ENCODE assay signal across 2 cellular contexts in the genomic region with DNA sequence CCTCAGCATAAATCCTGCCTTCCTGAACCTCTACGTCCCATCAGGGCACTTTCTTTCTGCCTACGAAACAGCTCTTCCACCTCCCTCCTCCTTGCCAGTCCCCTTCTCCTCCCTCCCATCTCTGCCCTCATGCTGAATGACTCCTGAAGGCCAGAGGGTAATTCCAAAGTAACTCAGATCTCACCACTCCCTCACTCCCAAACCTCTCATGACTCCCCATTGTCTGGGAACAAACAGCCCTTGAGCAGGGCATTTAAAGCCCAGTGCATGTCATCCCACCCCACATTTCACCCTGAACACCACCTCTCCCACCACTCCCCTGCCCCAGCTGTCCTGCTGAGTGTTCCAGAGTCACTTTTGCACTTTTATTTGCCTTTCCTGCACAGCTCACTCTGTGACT.
TF ChIP-seq lines count a peak whose summit lies in the region.

No MANE protein-coding gene starts in this region.

TF ChIP-seq in IMR-90, 13 proteins besides CTCF, POLR2A, EP300 and RAD21:
- TF ChIP-seq MXI1 (IDR thresholded peaks at IDR 0.05; ENCODE audit: borderline replicate concordance, low read depth, low read length) (no peak), RCOR1 (IDR thresholded peaks at IDR 0.05; ENCODE audit: insufficient replicate concordance, low read length) (no peak), CHD1 (IDR thresholded peaks at IDR 0.05; ENCODE audit: low read depth, low read length) (no peak), RFX5 (IDR thresholded peaks at IDR 0.05; ENCODE audit: low read depth, low read length) (no peak), FOS (IDR thresholded peaks at IDR 0.05; ENCODE audit: low read depth, low read length) (no peak), BHLHE40 (IDR thresholded peaks at IDR 0.05; ENCODE audit: low read depth, low read length) (no peak), MAFK (IDR thresholded peaks at IDR 0.05; ENCODE audit: low read depth, low read length) (no peak), MAZ (IDR thresholded peaks at IDR 0.05; ENCODE audit: borderline replicate concordance, low read depth, low read length) (no peak), CEBPB (IDR thresholded peaks at IDR 0.05; ENCODE audit: low read depth, low read length) (no peak), SMC3 (IDR thresholded peaks at IDR 0.05; ENCODE audit: low read depth, low read length) (no peak), NFE2L2 (IDR thresholded peaks at IDR 0.05; ENCODE audit: low read depth, low read length) (no peak)
- TF ChIP-seq, protein P1, sequence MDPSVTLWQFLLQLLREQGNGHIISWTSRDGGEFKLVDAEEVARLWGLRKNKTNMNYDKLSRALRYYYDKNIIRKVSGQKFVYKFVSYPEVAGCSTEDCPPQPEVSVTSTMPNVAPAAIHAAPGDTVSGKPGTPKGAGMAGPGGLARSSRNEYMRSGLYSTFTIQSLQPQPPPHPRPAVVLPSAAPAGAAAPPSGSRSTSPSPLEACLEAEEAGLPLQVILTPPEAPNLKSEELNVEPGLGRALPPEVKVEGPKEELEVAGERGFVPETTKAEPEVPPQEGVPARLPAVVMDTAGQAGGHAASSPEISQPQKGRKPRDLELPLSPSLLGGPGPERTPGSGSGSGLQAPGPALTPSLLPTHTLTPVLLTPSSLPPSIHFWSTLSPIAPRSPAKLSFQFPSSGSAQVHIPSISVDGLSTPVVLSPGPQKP (IDR thresholded peaks at IDR 0.05; ENCODE audit: borderline replicate concordance, low read depth, low read length): no peak
- TF ChIP-seq, protein P2, sequence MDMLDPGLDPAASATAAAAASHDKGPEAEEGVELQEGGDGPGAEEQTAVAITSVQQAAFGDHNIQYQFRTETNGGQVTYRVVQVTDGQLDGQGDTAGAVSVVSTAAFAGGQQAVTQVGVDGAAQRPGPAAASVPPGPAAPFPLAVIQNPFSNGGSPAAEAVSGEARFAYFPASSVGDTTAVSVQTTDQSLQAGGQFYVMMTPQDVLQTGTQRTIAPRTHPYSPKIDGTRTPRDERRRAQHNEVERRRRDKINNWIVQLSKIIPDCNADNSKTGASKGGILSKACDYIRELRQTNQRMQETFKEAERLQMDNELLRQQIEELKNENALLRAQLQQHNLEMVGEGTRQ (IDR thresholded peaks at IDR 0.05; ENCODE audit: low read depth, low read length): no peak

TF ChIP-seq in H1, 55 proteins besides CTCF, POLR2A, EP300 and RAD21:
- TF ChIP-seq SUZ12 (IDR thresholded peaks at IDR 0.05; ENCODE audit: low read length) (no peak), KDM1A (IDR thresholded peaks at IDR 0.05; ENCODE audit: borderline replicate concordance, low read length) (peak; percentile 77; the same call in 1 of the 2 replicates), TBP (IDR thresholded peaks at IDR 0.05; ENCODE audit: low read depth, low read length) (no peak), EZH2 (IDR thresholded peaks at IDR 0.05; ENCODE audit: low read depth, low read length, severe bottlenecking) (no peak), SP4 (IDR thresholded peaks at IDR 0.05; ENCODE audit: low read length) (no peak), BRCA1 (IDR thresholded peaks at IDR 0.05; ENCODE audit: low read depth, low read length) (no peak)
- TF ChIP-seq, protein P3, sequence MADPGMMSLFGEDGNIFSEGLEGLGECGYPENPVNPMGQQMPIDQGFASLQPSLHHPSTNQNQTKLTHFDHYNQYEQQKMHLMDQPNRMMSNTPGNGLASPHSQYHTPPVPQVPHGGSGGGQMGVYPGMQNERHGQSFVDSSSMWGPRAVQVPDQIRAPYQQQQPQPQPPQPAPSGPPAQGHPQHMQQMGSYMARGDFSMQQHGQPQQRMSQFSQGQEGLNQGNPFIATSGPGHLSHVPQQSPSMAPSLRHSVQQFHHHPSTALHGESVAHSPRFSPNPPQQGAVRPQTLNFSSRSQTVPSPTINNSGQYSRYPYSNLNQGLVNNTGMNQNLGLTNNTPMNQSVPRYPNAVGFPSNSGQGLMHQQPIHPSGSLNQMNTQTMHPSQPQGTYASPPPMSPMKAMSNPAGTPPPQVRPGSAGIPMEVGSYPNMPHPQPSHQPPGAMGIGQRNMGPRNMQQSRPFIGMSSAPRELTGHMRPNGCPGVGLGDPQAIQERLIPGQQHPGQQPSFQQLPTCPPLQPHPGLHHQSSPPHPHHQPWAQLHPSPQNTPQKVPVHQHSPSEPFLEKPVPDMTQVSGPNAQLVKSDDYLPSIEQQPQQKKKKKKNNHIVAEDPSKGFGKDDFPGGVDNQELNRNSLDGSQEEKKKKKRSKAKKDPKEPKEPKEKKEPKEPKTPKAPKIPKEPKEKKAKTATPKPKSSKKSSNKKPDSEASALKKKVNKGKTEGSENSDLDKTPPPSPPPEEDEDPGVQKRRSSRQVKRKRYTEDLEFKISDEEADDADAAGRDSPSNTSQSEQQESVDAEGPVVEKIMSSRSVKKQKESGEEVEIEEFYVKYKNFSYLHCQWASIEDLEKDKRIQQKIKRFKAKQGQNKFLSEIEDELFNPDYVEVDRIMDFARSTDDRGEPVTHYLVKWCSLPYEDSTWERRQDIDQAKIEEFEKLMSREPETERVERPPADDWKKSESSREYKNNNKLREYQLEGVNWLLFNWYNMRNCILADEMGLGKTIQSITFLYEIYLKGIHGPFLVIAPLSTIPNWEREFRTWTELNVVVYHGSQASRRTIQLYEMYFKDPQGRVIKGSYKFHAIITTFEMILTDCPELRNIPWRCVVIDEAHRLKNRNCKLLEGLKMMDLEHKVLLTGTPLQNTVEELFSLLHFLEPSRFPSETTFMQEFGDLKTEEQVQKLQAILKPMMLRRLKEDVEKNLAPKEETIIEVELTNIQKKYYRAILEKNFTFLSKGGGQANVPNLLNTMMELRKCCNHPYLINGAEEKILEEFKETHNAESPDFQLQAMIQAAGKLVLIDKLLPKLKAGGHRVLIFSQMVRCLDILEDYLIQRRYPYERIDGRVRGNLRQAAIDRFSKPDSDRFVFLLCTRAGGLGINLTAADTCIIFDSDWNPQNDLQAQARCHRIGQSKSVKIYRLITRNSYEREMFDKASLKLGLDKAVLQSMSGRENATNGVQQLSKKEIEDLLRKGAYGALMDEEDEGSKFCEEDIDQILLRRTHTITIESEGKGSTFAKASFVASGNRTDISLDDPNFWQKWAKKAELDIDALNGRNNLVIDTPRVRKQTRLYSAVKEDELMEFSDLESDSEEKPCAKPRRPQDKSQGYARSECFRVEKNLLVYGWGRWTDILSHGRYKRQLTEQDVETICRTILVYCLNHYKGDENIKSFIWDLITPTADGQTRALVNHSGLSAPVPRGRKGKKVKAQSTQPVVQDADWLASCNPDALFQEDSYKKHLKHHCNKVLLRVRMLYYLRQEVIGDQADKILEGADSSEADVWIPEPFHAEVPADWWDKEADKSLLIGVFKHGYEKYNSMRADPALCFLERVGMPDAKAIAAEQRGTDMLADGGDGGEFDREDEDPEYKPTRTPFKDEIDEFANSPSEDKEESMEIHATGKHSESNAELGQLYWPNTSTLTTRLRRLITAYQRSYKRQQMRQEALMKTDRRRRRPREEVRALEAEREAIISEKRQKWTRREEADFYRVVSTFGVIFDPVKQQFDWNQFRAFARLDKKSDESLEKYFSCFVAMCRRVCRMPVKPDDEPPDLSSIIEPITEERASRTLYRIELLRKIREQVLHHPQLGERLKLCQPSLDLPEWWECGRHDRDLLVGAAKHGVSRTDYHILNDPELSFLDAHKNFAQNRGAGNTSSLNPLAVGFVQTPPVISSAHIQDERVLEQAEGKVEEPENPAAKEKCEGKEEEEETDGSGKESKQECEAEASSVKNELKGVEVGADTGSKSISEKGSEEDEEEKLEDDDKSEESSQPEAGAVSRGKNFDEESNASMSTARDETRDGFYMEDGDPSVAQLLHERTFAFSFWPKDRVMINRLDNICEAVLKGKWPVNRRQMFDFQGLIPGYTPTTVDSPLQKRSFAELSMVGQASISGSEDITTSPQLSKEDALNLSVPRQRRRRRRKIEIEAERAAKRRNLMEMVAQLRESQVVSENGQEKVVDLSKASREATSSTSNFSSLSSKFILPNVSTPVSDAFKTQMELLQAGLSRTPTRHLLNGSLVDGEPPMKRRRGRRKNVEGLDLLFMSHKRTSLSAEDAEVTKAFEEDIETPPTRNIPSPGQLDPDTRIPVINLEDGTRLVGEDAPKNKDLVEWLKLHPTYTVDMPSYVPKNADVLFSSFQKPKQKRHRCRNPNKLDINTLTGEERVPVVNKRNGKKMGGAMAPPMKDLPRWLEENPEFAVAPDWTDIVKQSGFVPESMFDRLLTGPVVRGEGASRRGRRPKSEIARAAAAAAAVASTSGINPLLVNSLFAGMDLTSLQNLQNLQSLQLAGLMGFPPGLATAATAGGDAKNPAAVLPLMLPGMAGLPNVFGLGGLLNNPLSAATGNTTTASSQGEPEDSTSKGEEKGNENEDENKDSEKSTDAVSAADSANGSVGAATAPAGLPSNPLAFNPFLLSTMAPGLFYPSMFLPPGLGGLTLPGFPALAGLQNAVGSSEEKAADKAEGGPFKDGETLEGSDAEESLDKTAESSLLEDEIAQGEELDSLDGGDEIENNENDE (IDR thresholded peaks at IDR 0.05; ENCODE audit: insufficient replicate concordance, low read length): no peak
